In the genomic region with DNA sequence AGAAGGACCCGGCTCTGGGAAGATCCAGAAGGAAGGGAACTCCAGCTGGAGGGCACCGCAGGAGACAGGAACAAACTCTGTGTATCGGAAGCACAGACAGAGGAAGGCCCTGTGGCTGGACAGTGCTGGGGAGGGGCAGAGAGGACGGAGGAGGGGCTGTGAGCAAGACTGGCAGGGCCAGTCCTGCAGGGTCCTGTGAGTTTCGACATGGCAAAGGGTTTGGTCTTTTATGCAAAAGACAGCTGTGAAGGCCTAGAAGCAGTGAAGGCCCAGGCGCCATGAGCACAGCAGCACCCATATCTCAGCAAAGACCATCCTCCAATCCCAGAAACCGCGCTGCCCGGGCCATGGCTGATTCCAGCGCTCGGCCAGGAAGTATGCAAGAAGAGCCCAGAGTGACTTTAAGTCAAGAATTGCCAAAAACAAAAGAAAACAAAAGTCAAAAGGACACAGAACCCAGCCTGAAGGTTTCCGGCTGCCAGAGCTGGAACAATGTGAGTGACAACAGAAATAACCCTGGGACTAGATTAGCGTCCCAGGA, we compare ENCODE assay signal across 14 cellular contexts.
DNase-seq lines count a peak whose midpoint lies in the region; ATAC-seq and TF ChIP-seq lines count a peak whose summit lies in the region.
"Had no signal": no experiment of that assay in that cellular context is flagged by ENCODE, and none has a peak within 500 bp of the region (broad histone marks: within the 10 kb centered on the region; RNA-seq: fewer than 3 reads in every experiment).

No MANE protein-coding gene starts in this region.

- intact Hi-C loops in colonic mucosa (cut with DNase I) (no loop called here), right lobe of liver (cut with DNase I) (no loop called here)

- no peak overlapping the region for H3K4me3 ChIP-seq in colonic mucosa
- no peak overlapping the region for H3K4me3 ChIP-seq in right lobe of liver
- H3K4me3 ChIP-seq: gastrocnemius medialis had no signal

- H3K4me1 Mint-ChIP-seq in activated naive CD4-positive, alpha-beta T cell treated with anti-CD3 and anti-CD28 coated beads, Interleukin-2, amount 10 ng/mL, durations not matched to agents 7 days and 5 days, result no peaks in the 10 kb centered on the region
- peaks cover 33% of the 10 kb centered on the region for H3K4me1 Mint-ChIP-seq in type B pancreatic cell (ENCODE audit: unreplicated experiment)
- peaks cover 45% of the 10 kb centered on the region for H3K4me1 Mint-ChIP-seq in stimulated activated effector memory CD8-positive, alpha-beta T cell treated with anti-CD3 and anti-CD28 coated beads, Interleukin-12 subunit alpha, Interleukin-12 subunit beta, amount 100 ng/mL, for 72 hours

- H3K9ac ChIP-seq in colonic mucosa (ENCODE audit: low read depth in 2 of 2, low read length in 2 of 2), result peak overlapping the region; percentile 31 to 35

- H3K36me3 Mint-ChIP-seq in activated naive CD4-positive, alpha-beta T cell treated with anti-CD3 and anti-CD28 coated beads, Interleukin-2, amount 10 ng/mL, durations not matched to agents 7 days and 5 days, result peaks cover 27% of the 10 kb centered on the region
- H3K36me3 Mint-ChIP-seq in type B pancreatic cell, result peaks cover 30% of the 10 kb centered on the region
- peaks cover 34% of the 10 kb centered on the region for H3K36me3 Mint-ChIP-seq in stimulated activated effector memory CD8-positive, alpha-beta T cell treated with anti-CD3 and anti-CD28 coated beads, Interleukin-12 subunit alpha, Interleukin-12 subunit beta, amount 100 ng/mL, for 72 hours

- H3K36me3 ChIP-seq in colonic mucosa (no peaks in the 10 kb centered on the region), right lobe of liver (peaks cover 0 to 2% (median 0%) of the 10 kb centered on the region in 4 donors)
- H3K36me3 ChIP-seq: gastrocnemius medialis had no signal

- no peak overlapping the region for H3K4me3 Mint-ChIP-seq in activated naive CD4-positive, alpha-beta T cell treated with anti-CD3 and anti-CD28 coated beads, Interleukin-2, amount 10 ng/mL, durations not matched to agents 7 days and 5 days
- H3K4me3 Mint-ChIP-seq in type B pancreatic cell, result peak overlapping the region; percentile 69
- no peak overlapping the region for H3K4me3 Mint-ChIP-seq in stimulated activated effector memory CD8-positive, alpha-beta T cell treated with anti-CD3 and anti-CD28 coated beads, Interleukin-12 subunit alpha, Interleukin-12 subunit beta, amount 100 ng/mL, for 72 hours
- H3K4me3 Mint-ChIP-seq: stimulated activated naive CD8-positive, alpha-beta T cell treated with anti-CD3 and anti-CD28 coated beads, Interleukin-15, amount 100 ng/mL, for 72 hours had no signal

- H3K27ac Mint-ChIP-seq in activated naive CD4-positive, alpha-beta T cell treated with anti-CD3 and anti-CD28 coated beads, Interleukin-2, amount 10 ng/mL, durations not matched to agents 7 days and 5 days, result peak overlapping the region; percentile 65
- no peak overlapping the region for H3K27ac Mint-ChIP-seq in type B pancreatic cell
- H3K27ac Mint-ChIP-seq in stimulated activated effector memory CD8-positive, alpha-beta T cell treated with anti-CD3 and anti-CD28 coated beads, Interleukin-12 subunit alpha, Interleukin-12 subunit beta, amount 100 ng/mL, for 72 hours, result no peak overlapping the region

- no peaks in the 10 kb centered on the region for H3K27me3 ChIP-seq in colonic mucosa
- no peaks in the 10 kb centered on the region for H3K27me3 ChIP-seq in right lobe of liver
- H3K27me3 ChIP-seq: gastrocnemius medialis had no signal

- H3K27ac ChIP-seq in colonic mucosa (peak overlapping the region; percentile 29), right lobe of liver (peak overlapping the region in 1 of 3 donors; percentile 26)
- H3K27ac ChIP-seq: 22Rv1 had no signal

- no peaks in the 10 kb centered on the region for H3K4me1 ChIP-seq in colonic mucosa
- no peaks in the 10 kb centered on the region for H3K4me1 ChIP-seq in right lobe of liver

- WGBS in right lobe of liver (ENCODE audit: insufficient coverage, low coverage, low lambda C conversion rate, missing lambda C conversion rate), result 70% methylated on average over 11 of the region's 13 CpGs

- DNase-seq in activated naive CD4-positive, alpha-beta T cell treated with anti-CD3 and anti-CD28 coated beads, Interleukin-2, amount 10 ng/mL, durations not matched to agents 7 days and 5 days, result no peak
- DNase-seq in activated naive CD4-positive, alpha-beta T cell treated with Interleukin-2 at 50 U/mL for 16 hours, result no peak
- no peak for DNase-seq in colonic mucosa
- no peak for DNase-seq in right lobe of liver
- no peak for DNase-seq in type B pancreatic cell (ENCODE audit: extremely low spot score, unreplicated experiment)
- DNase-seq in stimulated activated effector memory CD8-positive, alpha-beta T cell treated with anti-CD3 and anti-CD28 coated beads, Interleukin-12 subunit alpha, Interleukin-12 subunit beta, amount 100 ng/mL, for 72 hours (ENCODE audit: low spot score in 2 of 2), result no peak
- DNase-seq: activated CD4-positive, alpha-beta T cell treated with anti-CD3 and anti-CD28 coated beads, Interleukin-2, amount 50 U/mL, for 48 hours; gastrocnemius medialis; GDM1; NCI-H187; stimulated activated naive CD8-positive, alpha-beta T cell treated with anti-CD3 and anti-CD28 coated beads, Interleukin-15, amount 100 ng/mL, for 72 hours had no signal

- CTCF ChIA-PET in activated naive CD4-positive, alpha-beta T cell treated with anti-CD3 and anti-CD28 coated beads, Interleukin-2, amount 10 ng/mL, durations not matched to agents 7 days and 5 days (lab: Charles Lee), result no interaction called here

- TF ChIP-seq CTCF in colonic mucosa (IDR thresholded peaks at IDR 0.05), result no peak
- no peak for TF ChIP-seq CTCF in right lobe of liver (IDR thresholded peaks at IDR 0.05)
- no peak for TF ChIP-seq CTCF in type B pancreatic cell (conservative IDR thresholded peaks at IDR 0.05)

- H3K27me3 Mint-ChIP-seq in activated naive CD4-positive, alpha-beta T cell treated with anti-CD3 and anti-CD28 coated beads, Interleukin-2, amount 10 ng/mL, durations not matched to agents 7 days and 5 days, result no peaks in the 10 kb centered on the region
- no peaks in the 10 kb centered on the region for H3K27me3 Mint-ChIP-seq in type B pancreatic cell
- H3K27me3 Mint-ChIP-seq: stimulated activated naive CD8-positive, alpha-beta T cell treated with anti-CD3 and anti-CD28 coated beads, Interleukin-15, amount 100 ng/mL, for 72 hours had no signal

- ATAC-seq in right lobe of liver, result peak; percentile 42 to 57 (median 51)
- no peak for ATAC-seq in GM18873 (IDR thresholded peaks at IDR 0.05; ENCODE audit: low FRiP score, unreplicated experiment)
- ATAC-seq in GM18909 (IDR thresholded peaks at IDR 0.05; ENCODE audit: poor library complexity, unreplicated experiment), result no peak
- no peak for ATAC-seq in stimulated activated effector memory CD8-positive, alpha-beta T cell treated with anti-CD3 and anti-CD28 coated beads, Interleukin-12 subunit alpha, Interleukin-12 subunit beta, amount 100 ng/mL, for 72 hours
- ATAC-seq: stimulated activated naive CD8-positive, alpha-beta T cell treated with anti-CD3 and anti-CD28 coated beads, Interleukin-15, amount 100 ng/mL, for 72 hours had no signal

- no peaks in the 10 kb centered on the region for H3K9me3 Mint-ChIP-seq in activated naive CD4-positive, alpha-beta T cell treated with anti-CD3 and anti-CD28 coated beads, Interleukin-2, amount 10 ng/mL, durations not matched to agents 7 days and 5 days
- H3K9me3 Mint-ChIP-seq in type B pancreatic cell, result no peaks in the 10 kb centered on the region
- no peaks in the 10 kb centered on the region for H3K9me3 Mint-ChIP-seq in stimulated activated effector memory CD8-positive, alpha-beta T cell treated with anti-CD3 and anti-CD28 coated beads, Interleukin-12 subunit alpha, Interleukin-12 subunit beta, amount 100 ng/mL, for 72 hours
- H3K9me3 Mint-ChIP-seq: stimulated activated naive CD8-positive, alpha-beta T cell treated with anti-CD3 and anti-CD28 coated beads, Interleukin-15, amount 100 ng/mL, for 72 hours had no signal

- H3K9me3 ChIP-seq in colonic mucosa, result no peaks in the 10 kb centered on the region
- H3K9me3 ChIP-seq in right lobe of liver, result no peaks in the 10 kb centered on the region
- H3K9me3 ChIP-seq: gastrocnemius medialis had no signal

- TF ChIP-seq POLR2A in right lobe of liver (IDR thresholded peaks at IDR 0.05), result no peak

Comparison
In these comparisons a context has a peak if more than half of its experiments do, and no peak if none do; other contexts are left out.
1. ATAC-seq: peak in right lobe of liver (4 of 4); none in GM18873 (single experiment), GM18909 (single experiment) and stimulated activated effector memory CD8-positive, alpha-beta T cell treated with anti-CD3 and anti-CD28 coated beads, Interleukin-12 subunit alpha, Interleukin-12 subunit beta, amount 100 ng/mL, for 72 hours (single experiment).